20 cellular contexts compared by ENCODE assay signal in the genomic region with DNA sequence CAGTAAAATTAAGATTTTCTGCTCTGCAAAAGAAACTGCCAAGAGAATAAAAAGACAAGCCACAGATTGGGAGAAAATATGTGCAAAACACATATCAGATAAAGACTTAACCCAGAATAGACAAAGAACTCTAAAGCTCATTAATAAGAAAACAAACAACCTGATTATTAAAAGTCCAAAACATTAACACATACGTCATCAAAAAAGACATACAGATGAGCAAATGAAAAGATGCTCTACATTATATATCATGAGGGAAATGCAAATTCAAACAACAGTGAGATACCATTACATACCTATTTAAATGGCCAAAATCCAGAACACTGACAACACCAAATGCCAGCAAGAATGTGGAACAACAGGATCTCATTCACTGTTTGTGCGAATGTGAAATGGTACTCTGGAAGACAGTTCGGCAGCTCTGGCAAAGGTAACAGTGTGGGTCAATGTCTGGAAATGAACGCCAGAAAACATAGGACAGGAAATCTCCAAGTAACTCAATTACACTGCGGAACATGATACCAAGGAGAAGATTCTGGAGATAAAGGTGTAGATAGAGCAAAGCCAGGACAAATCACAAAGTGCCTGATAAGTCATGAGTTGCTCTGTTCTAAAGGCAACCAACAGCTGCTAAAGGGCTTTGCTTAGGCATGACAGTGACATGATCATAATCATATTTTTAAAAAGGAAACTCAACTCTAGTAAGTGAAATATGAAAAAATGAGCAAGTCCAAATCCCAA.
A peak's percentile ranks its signal among the peaks of the same experiment; 100 is the strongest.
DNase-seq lines count a peak whose midpoint lies in the region; ATAC-seq, FAIRE-seq and TF ChIP-seq lines count a peak whose summit lies in the region.
"Had no signal": no experiment of that assay in that cellular context is flagged by ENCODE, and none has a peak within 500 bp of the region (broad histone marks: within the 10 kb centered on the region; RNA-seq: fewer than 3 reads in every experiment).

No MANE protein-coding gene starts in this region.

- in situ Hi-C loops in HepG2 (cut with HindIII; ENCODE audit: extremely low pct_ligation_motif_present, low pct_unique_long_range_greater_than_20kb), result no loop called here

- TF ChIP-seq CTCF in HepG2 (CRISPR knock-in tag; IDR thresholded peaks at IDR 0.05) (no peak), right lobe of liver (IDR thresholded peaks at IDR 0.05) (no peak), HFFc6 (IDR thresholded peaks at IDR 0.05) (no peak)

- no peak overlapping the region for H3K18ac ChIP-seq in trophoblast cell (ENCODE audit: low read length)

- H3K27me3 ChIP-seq in HepG2 (ENCODE audit: control insufficient read depth in 1 of 2, insufficient read depth in 2 of 2, low read length in 2 of 2) (no peaks in the 10 kb centered on the region), right lobe of liver (no peaks in the 10 kb centered on the region), trophoblast cell (ENCODE audit: insufficient read depth, low read length) (no peaks in the 10 kb centered on the region)

- peaks cover 2% of the 10 kb centered on the region for H3K36me3 Mint-ChIP-seq in HFFc6 (ENCODE audit: low read depth)

- H3K79me1 ChIP-seq in trophoblast cell (ENCODE audit: low read length), result peaks cover 2% of the 10 kb centered on the region

- CTCF ChIA-PET in HepG2 (lab: Yijun Ruan, JAX; ENCODE audit: low intra/inter-chr PET ratio, low total read pairs), result no interaction called here

- TF ChIP-seq RAD21 in HepG2 (CRISPR knock-in tag; IDR thresholded peaks at IDR 0.05), result no peak

- H4K20me1 ChIP-seq in HepG2 (ENCODE audit: insufficient read depth, low read length), result no peaks in the 10 kb centered on the region

- no peak overlapping the region for H3K4me3 ChIP-seq in HepG2 (replicated peaks in 1 of 3; ENCODE audit: insufficient read depth in 1 of 3, low read depth in 2 of 3, low read length in 3 of 3)
- no peak overlapping the region for H3K4me3 ChIP-seq in right lobe of liver
- no peak overlapping the region for H3K4me3 ChIP-seq in trophoblast cell (ENCODE audit: low read depth, low read length)
- H3K4me3 ChIP-seq: A549, GM12878, GM23338 had no signal

- WGBS in HepG2 (ENCODE audit: low lambda C conversion rate), result 2% methylated on average over 5 of the region's 5 CpGs
- WGBS in right lobe of liver (ENCODE audit: insufficient coverage, low coverage, low lambda C conversion rate, missing lambda C conversion rate), result 53% methylated on average over 5 of the region's 5 CpGs
- WGBS in trophoblast cell (ENCODE audit: extremely low coverage, insufficient coverage, insufficient read length), result no CpG with 5 or more reads among the region's 5 CpGs

- ATAC-seq in HepG2, result no peak
- no peak for ATAC-seq in right lobe of liver
- no peak for ATAC-seq in GM21619 (IDR thresholded peaks at IDR 0.05; ENCODE audit: unreplicated experiment)
- ATAC-seq: A549, GM12878, GM23338 had no signal

- H3K4ac ChIP-seq in trophoblast cell (ENCODE audit: low read depth, low read length), result no peak overlapping the region

- H3K4me1 ChIP-seq in HepG2 (ENCODE audit: insufficient read depth, low read length) (no peaks in the 10 kb centered on the region), right lobe of liver (no peaks in the 10 kb centered on the region), trophoblast cell (ENCODE audit: control insufficient read depth in 1 of 2, insufficient read depth in 2 of 2, low read length in 2 of 2) (peaks cover 0 to 2% of the 10 kb centered on the region in 2 experiments)
- H3K4me1 ChIP-seq: Caco-2 had no signal

- no peaks in the 10 kb centered on the region for H3K27me3 Mint-ChIP-seq in HFFc6 (ENCODE audit: insufficient read depth)
- H3K27me3 Mint-ChIP-seq: CD4-positive, alpha-beta T cell had no signal

- H3K9ac ChIP-seq in HepG2 (ENCODE audit: insufficient read depth, low read depth, low read length) (no peak overlapping the region), trophoblast cell (ENCODE audit: low read length) (no peak overlapping the region)

- TF ChIP-seq EP300 in HepG2 (IDR thresholded peaks at IDR 0.05; ENCODE audit: low read depth in 2 of 2, low read length in 2 of 2) (no peak), HepG2 (CRISPR knock-in tag; IDR thresholded peaks at IDR 0.05; ENCODE audit: borderline replicate concordance) (no peak)

- H3K27ac Mint-ChIP-seq in HFFc6, result no peak overlapping the region
- H3K27ac Mint-ChIP-seq: CD4-positive, alpha-beta T cell; GM23338 had no signal

- H2BK5ac ChIP-seq in trophoblast cell (ENCODE audit: low read depth, low read length, poor library complexity), result no peak overlapping the region

- POLR2A ChIA-PET in HepG2 (lab: Yijun Ruan, JAX), result no interaction called here

- FAIRE-seq in HepG2 (lab: Jason Lieb, UNC), result no peak
- FAIRE-seq: A549, D721Med, GM12878, H54 had no signal

- H4K8ac ChIP-seq in trophoblast cell (ENCODE audit: low read depth, low read length), result no peak overlapping the region

- H3K9me3 Mint-ChIP-seq in HFFc6, result peaks cover 28% of the 10 kb centered on the region

- no peak overlapping the region for H4K12ac ChIP-seq in trophoblast cell (ENCODE audit: low read depth, low read length)

- no peak overlapping the region for H3K23ac ChIP-seq in trophoblast cell (ENCODE audit: low read length)

- no peak overlapping the region for H2BK120ac ChIP-seq in trophoblast cell (ENCODE audit: insufficient read depth, low read length, poor library complexity)

- no peaks in the 10 kb centered on the region for H3K4me1 Mint-ChIP-seq in HFFc6 (ENCODE audit: low read depth)
- H3K4me1 Mint-ChIP-seq: GM23338 had no signal

- no peak overlapping the region for H3K4me2 ChIP-seq in HepG2 (ENCODE audit: low read depth, low read length)
- H3K4me2 ChIP-seq in trophoblast cell (ENCODE audit: low read length), result peak overlapping the region; percentile 16
- H3K4me2 ChIP-seq: A549, GM23338 had no signal

- no peak overlapping the region for H2AK5ac ChIP-seq in trophoblast cell (ENCODE audit: low read length)

- no peak for DNase-seq in HepG2 (ENCODE audit: low spot score)
- DNase-seq in right lobe of liver, result no peak
- DNase-seq in islet precursor cell, result peak; percentile 73
- peak; percentile 86 to 95 for DNase-seq in trophoblast cell
- no peak for DNase-seq in HFFc6
- no peak for DNase-seq in DMS 273 treated with DMSO at 0.1 percent for 48 hours (lab: John Stamatoyannopoulos, UW)
- DNase-seq: AML-193; Caco-2; CD4-positive, alpha-beta T cell; DMS153; DMS79 treated with DMSO at 0.1 percent for 48 hours; HCEC 1CT had no signal

- no peak overlapping the region for H3K27ac ChIP-seq in HepG2 (ENCODE audit: extremely low read length, insufficient read depth, low read length)
- H3K27ac ChIP-seq in right lobe of liver, result no peak overlapping the region
- H3K27ac ChIP-seq in trophoblast cell (ENCODE audit: low read depth, low read length), result peak overlapping the region; percentile 44
- H3K27ac ChIP-seq: 22Rv1, A549, C4-2B had no signal

- no peak overlapping the region for H3K14ac ChIP-seq in trophoblast cell (ENCODE audit: low read length)

- H3K9me3 ChIP-seq in HepG2 (ENCODE audit: low read length) (no peaks in the 10 kb centered on the region), right lobe of liver (no peaks in the 10 kb centered on the region), trophoblast cell (ENCODE audit: insufficient read depth, low read depth, low read length) (no peaks in the 10 kb centered on the region)
- H3K9me3 ChIP-seq: Caco-2 had no signal

- TF ChIP-seq POLR2A in HepG2 (IDR thresholded peaks at IDR 0.05; ENCODE audit: insufficient read depth in 1 of 2, low read depth in 2 of 2, low read length in 2 of 2), result no peak
- no peak for TF ChIP-seq POLR2A in right lobe of liver (IDR thresholded peaks at IDR 0.05)

- H2AFZ ChIP-seq in HepG2 (ENCODE audit: low read length) (no peak overlapping the region), trophoblast cell (ENCODE audit: insufficient read depth, low read length, poor library complexity) (no peak overlapping the region)
- H2AFZ ChIP-seq: GM23338 had no signal

- no peaks in the 10 kb centered on the region for H3K79me2 ChIP-seq in HepG2 (ENCODE audit: insufficient read depth, low read length)
- H3K79me2 ChIP-seq in trophoblast cell (ENCODE audit: control insufficient read depth, insufficient read depth, low read length, poor library complexity), result no peaks in the 10 kb centered on the region

- H3K36me3 ChIP-seq in HepG2 (replicated peaks in 1 of 2; ENCODE audit: control insufficient read depth in 1 of 2, insufficient read depth in 2 of 2, low read length in 2 of 2), result no peaks in the 10 kb centered on the region
- no peaks in the 10 kb centered on the region for H3K36me3 ChIP-seq in right lobe of liver
- no peaks in the 10 kb centered on the region for H3K36me3 ChIP-seq in trophoblast cell (ENCODE audit: control insufficient read depth in 1 of 2, insufficient read depth in 2 of 2, low read length in 2 of 2)

- intact Hi-C loops in HepG2 (cut with micrococcal nuclease; ENCODE audit: unreplicated experiment) (no loop called here), right lobe of liver (cut with DNase I) (no loop called here)

- no peak overlapping the region for H2BK12ac ChIP-seq in trophoblast cell (ENCODE audit: low read length)

- H3K4me3 Mint-ChIP-seq in HFFc6, result no peak overlapping the region
- H3K4me3 Mint-ChIP-seq: CD4-positive, alpha-beta T cell; GM23338 had no signal

- no TSS peak for BruUV-seq in HepG2 (replicated peaks; lab: Mats Ljungman, UMichigan)

- no peak overlapping the region for H4K91ac ChIP-seq in trophoblast cell (ENCODE audit: low read depth, low read length)

TF ChIP-seq in HepG2, 621 proteins besides CTCF, POLR2A, EP300 and RAD21:
- TF ChIP-seq MAFF (IDR thresholded peaks at IDR 0.05; ENCODE audit: low read depth, low read length) (peak; percentile 73; the same call in 1 of the 2 replicates), ZNF446 (CRISPR knock-in tag; IDR thresholded peaks at IDR 0.05) (no peak), MAFK (conservative IDR thresholded peaks at IDR 0.05 in 1 of 2, IDR thresholded peaks at IDR 0.05 in 1 of 2; ENCODE audit: low read length in 2 of 2) (peak; percentile 58 to 80; a peak in 3 of 4 replicates), CREB1 (IDR thresholded peaks at IDR 0.05) (peak; percentile 87), CREB1 (CRISPR knock-in tag; IDR thresholded peaks at IDR 0.05) (no peak), CCDC6 (CRISPR knock-in tag; IDR thresholded peaks at IDR 0.05) (no peak), ATF7 (IDR thresholded peaks at IDR 0.05) (peak; percentile 86), ATF7 (CRISPR knock-in tag; IDR thresholded peaks at IDR 0.05) (no peak), ZNF607 (CRISPR knock-in tag; IDR thresholded peaks at IDR 0.05; ENCODE audit: borderline replicate concordance) (no peak)
TF ChIP-seq in HepG2: peak in this region for 4.

Comparison
In these comparisons a context has a peak if more than half of its experiments do, and no peak if none do; other contexts are left out.
1. DNase-seq: peak in islet precursor cell (single experiment) and trophoblast cell (2 of 2); none in HepG2 (single experiment), right lobe of liver (0 of 3), HFFc6 (single experiment) and DMS 273 treated with DMSO at 0.1 percent for 48 hours (single experiment).